In the genomic region with DNA sequence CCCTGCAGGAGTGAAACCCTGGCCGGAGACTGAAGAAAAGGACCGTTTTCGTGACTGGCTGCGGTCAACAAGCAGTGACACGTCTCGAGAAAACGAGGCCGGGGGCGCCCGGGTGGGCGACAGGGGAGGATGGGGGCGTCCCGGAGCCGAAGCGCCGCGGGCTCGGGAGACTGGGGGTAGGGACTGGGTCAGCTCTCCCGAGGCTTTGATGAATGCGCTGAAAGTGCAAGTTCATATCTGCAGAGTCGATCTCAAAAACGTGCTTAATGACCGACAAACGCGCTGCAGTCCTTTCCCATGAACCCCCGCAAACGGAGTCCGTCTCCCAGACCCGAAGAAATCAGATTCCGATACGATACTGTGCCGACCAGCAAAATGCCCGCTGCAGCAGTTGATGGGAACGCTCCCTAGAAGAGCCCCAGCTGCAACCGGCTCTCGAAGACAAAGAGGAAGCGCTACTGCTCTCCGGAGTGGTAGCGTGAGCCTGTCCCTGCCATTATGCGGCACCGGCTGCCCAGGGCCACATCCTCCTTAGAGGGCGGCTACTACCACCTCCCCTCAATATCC, we compare ENCODE assay signal across 8 cellular contexts.
DNase-seq lines count a peak whose midpoint lies in the region; ATAC-seq and TF ChIP-seq lines count a peak whose summit lies in the region.

No MANE protein-coding gene starts in this region.

- in situ Hi-C loops in brain microvascular endothelial cell (cut with HindIII; ENCODE audit: low pct_ligation_motif_present, low sequenced_read_pairs): no loop called here

- H3K4me1 ChIP-seq in DND-41 (ENCODE audit: insufficient read depth, low read length): peaks cover 26% of the 10 kb centered on the region

- H3K36me3 ChIP-seq in DND-41 (ENCODE audit: insufficient read depth, low read length) (no peaks in the 10 kb centered on the region), brain microvascular endothelial cell (replicated peaks) (no peaks in the 10 kb centered on the region)

- DNase-seq in DND-41 (peak; percentile 58), LNCaP clone FGC (ENCODE audit: low read depth) (no peak), T-helper 1 cell (peak in 4 of 5 donors; percentile 8 to 43 (median 10)), brain microvascular endothelial cell (no peak), skeletal muscle cell (ENCODE audit: low read depth) (no peak)

- TF ChIP-seq CTCF in DND-41 (IDR thresholded peaks at IDR 0.05; ENCODE audit: borderline replicate concordance, extremely low read depth, low read length, poor library complexity, severe bottlenecking) (no peak), LNCaP clone FGC (IDR thresholded peaks at IDR 0.05; ENCODE audit: control insufficient read depth, extremely low read depth, insufficient read depth) (no peak), brain microvascular endothelial cell (IDR thresholded peaks at IDR 0.05; ENCODE audit: low read depth, low read length, missing control alignments) (no peak)

- peak overlapping the region; percentile 34 to 63; a peak in 3 of 4 replicates for H3K4me3 ChIP-seq in DND-41 (ENCODE audit: low read depth in 1 of 2, low read length in 2 of 2)
- peak overlapping the region; percentile 62 for H3K4me3 ChIP-seq in LNCaP clone FGC (ENCODE audit: low read depth, low read length)
- peak overlapping the region; percentile 66 for H3K4me3 ChIP-seq in brain microvascular endothelial cell (ENCODE audit: low read depth, low read length)
- peak overlapping the region; percentile 65 for H3K4me3 ChIP-seq in iPS-18c (ENCODE audit: insufficient read depth, low read depth, low read length)
- peak overlapping the region; percentile 58 for H3K4me3 ChIP-seq in skeletal muscle cell (ENCODE audit: low read depth, low read length)

- H3K27ac ChIP-seq in DND-41 (ENCODE audit: low read length): peak overlapping the region; percentile 57
- no peak overlapping the region for H3K27ac ChIP-seq in brain microvascular endothelial cell

- 0 out of 2 replicates have a peak, but pooled peaks cover 6% of the 10 kb centered on the region for H4K20me1 ChIP-seq in DND-41 (ENCODE audit: insufficient read depth, low read length)

- H3K27me3 ChIP-seq in DND-41 (ENCODE audit: insufficient read depth, low read length, poor library complexity) (peaks cover 3% of the 10 kb centered on the region), brain microvascular endothelial cell (replicated peaks) (no peaks in the 10 kb centered on the region)

- H3K4me2 ChIP-seq in DND-41 (ENCODE audit: insufficient read depth, low read length): peak overlapping the region; percentile 81

- no peaks in the 10 kb centered on the region for H3K9me3 ChIP-seq in DND-41 (ENCODE audit: insufficient read depth, low read length, severe bottlenecking)
- H3K9me3 ChIP-seq in iPS-18c (ENCODE audit: control insufficient read depth, insufficient read depth, low read length): no peaks in the 10 kb centered on the region

- peak; percentile 59 for ATAC-seq in DND-41 (ENCODE audit: insufficient read depth, low read depth)
- peak; percentile 50 for ATAC-seq in GM21723 (IDR thresholded peaks at IDR 0.05; ENCODE audit: unreplicated experiment)
- no peak for ATAC-seq in HG03039 (IDR thresholded peaks at IDR 0.05; ENCODE audit: unreplicated experiment)

- H3K9ac ChIP-seq in DND-41 (ENCODE audit: low read depth, low read length): peak overlapping the region; percentile 83

- H3K79me2 ChIP-seq in DND-41 (ENCODE audit: insufficient read depth, low read length): peaks cover 23% of the 10 kb centered on the region

- peak overlapping the region; percentile 78 for H2AFZ ChIP-seq in DND-41 (ENCODE audit: low read depth, low read length)

Comparison
In these comparisons a context has a peak if more than half of its experiments do, and no peak if none do; other contexts are left out.
1. DNase-seq: peak in DND-41 (single experiment) and T-helper 1 cell (4 of 5); none in LNCaP clone FGC (single experiment), brain microvascular endothelial cell (single experiment) and skeletal muscle cell (single experiment).
2. Peak in every context shown above with its lines, with median percentiles within 50 percentile points of each other: H3K4me3 ChIP-seq.